21 cellular contexts compared by ENCODE assay signal in genomic region chr9:114722937-114723620, GRCh38. TPM values are rescaled to one million over a fixed set of nuclear protein-coding genes. Genes with fewer than 3 reads are reported as not detected.
DNase-seq lines count a peak whose midpoint lies in the region; ATAC-seq, FAIRE-seq and TF ChIP-seq lines count a peak whose summit lies in the region.
"Had no signal": no experiment of that assay in that cellular context is flagged by ENCODE, and none has a peak within 500 bp of the region (broad histone marks: within the 10 kb centered on the region; RNA-seq: fewer than 3 reads in every experiment).

No MANE protein-coding gene starts in this region.

- intact Hi-C loops in colonic mucosa (cut with DNase I) = no loop called here

- no peaks in the 10 kb centered on the region for H3K36me3 ChIP-seq in GM23248 (ENCODE audit: low read depth)
- no peaks in the 10 kb centered on the region for H3K36me3 ChIP-seq in astrocyte (ENCODE audit: insufficient read depth, low read length)
- no peaks in the 10 kb centered on the region for H3K36me3 ChIP-seq in osteoblast (ENCODE audit: insufficient read depth, low read length)
- no peaks in the 10 kb centered on the region for H3K36me3 ChIP-seq in colonic mucosa
- H3K36me3 ChIP-seq: SJCRH30 had no signal

- H3K4me1 Mint-ChIP-seq in astrocyte (ENCODE audit: low read depth, unreplicated experiment) = no peaks in the 10 kb centered on the region
- peaks cover 46% of the 10 kb centered on the region for H3K4me1 Mint-ChIP-seq in stimulated activated memory B cell treated with anti-CD40 and anti-IgM and Interleukin-4, amounts not matched to agents 10 μg/mL and 1 μg/mL and 100 μg/mL, for 72 hours

- no peak overlapping the region for H3K4me3 Mint-ChIP-seq in astrocyte (ENCODE audit: unreplicated experiment)
- no peak overlapping the region for H3K4me3 Mint-ChIP-seq in stimulated activated memory B cell treated with anti-CD40 and anti-IgM and Interleukin-4, amounts not matched to agents 10 μg/mL and 1 μg/mL and 100 μg/mL, for 72 hours
- H3K4me3 Mint-ChIP-seq: CD4-positive, CD25-positive, alpha-beta regulatory T cell had no signal

- H3K27me3 Mint-ChIP-seq in astrocyte (ENCODE audit: low read depth, unreplicated experiment) = peaks cover 30% of the 10 kb centered on the region
- H3K27me3 Mint-ChIP-seq in stimulated activated memory B cell treated with anti-CD40 and anti-IgM and Interleukin-4, amounts not matched to agents 10 μg/mL and 1 μg/mL and 100 μg/mL, for 72 hours = peaks cover 19% of the 10 kb centered on the region

- TF ChIP-seq CTCF in astrocyte (IDR thresholded peaks at IDR 0.05; ENCODE audit: insufficient read depth, low read depth, low read length) = no peak
- TF ChIP-seq CTCF in osteoblast (IDR thresholded peaks at IDR 0.05; ENCODE audit: extremely low read depth, low read depth, low read length) = no peak
- TF ChIP-seq CTCF in colonic mucosa (IDR thresholded peaks at IDR 0.05) = no peak

- no peaks in the 10 kb centered on the region for H3K9me2 ChIP-seq in GM23248 (ENCODE audit: insufficient read depth)

- peaks cover 35% of the 10 kb centered on the region for H3F3A ChIP-seq in GM23248 (ENCODE audit: insufficient read depth)

- no peak for FAIRE-seq in astrocyte (lab: Jason Lieb, UNC)
- no peak for FAIRE-seq in GM12891 (lab: Jason Lieb, UNC)
- FAIRE-seq: HTR-8/SVneo had no signal

- H3K36me3 Mint-ChIP-seq in astrocyte (ENCODE audit: low read depth, unreplicated experiment) = no peaks in the 10 kb centered on the region
- H3K36me3 Mint-ChIP-seq in stimulated activated memory B cell treated with anti-CD40 and anti-IgM and Interleukin-4, amounts not matched to agents 10 μg/mL and 1 μg/mL and 100 μg/mL, for 72 hours = peaks cover 7% of the 10 kb centered on the region

- H3K9me3 ChIP-seq in GM23248 (ENCODE audit: low read depth) = no peaks in the 10 kb centered on the region
- H3K9me3 ChIP-seq in astrocyte (ENCODE audit: insufficient read depth, low read depth, low read length) = no peaks in the 10 kb centered on the region
- no peaks in the 10 kb centered on the region for H3K9me3 ChIP-seq in osteoblast (ENCODE audit: low read depth, low read length)
- H3K9me3 ChIP-seq in colonic mucosa = no peaks in the 10 kb centered on the region
- H3K9me3 ChIP-seq: Caco-2, SJCRH30 had no signal

- H3K79me2 ChIP-seq in GM23248 (ENCODE audit: insufficient read depth) (no peaks in the 10 kb centered on the region), astrocyte (ENCODE audit: insufficient read depth, low read length) (no peaks in the 10 kb centered on the region), osteoblast (ENCODE audit: insufficient read depth, low read length) (no peaks in the 10 kb centered on the region)

- in situ Hi-C loops in GM23248 (cut with MboI) = no loop called here

- H3K27me3 ChIP-seq in GM23248 (replicated peaks; ENCODE audit: insufficient read depth) (no peaks in the 10 kb centered on the region; the same call in 1 of the 2 replicates), astrocyte (ENCODE audit: insufficient read depth, low read length) (no peaks in the 10 kb centered on the region), osteoblast (ENCODE audit: insufficient read depth, low read length) (peaks cover 4% of the 10 kb centered on the region), colonic mucosa (no peaks in the 10 kb centered on the region)

- no peak for ATAC-seq in stimulated activated memory B cell treated with anti-CD40 and anti-IgM and Interleukin-4, amounts not matched to agents 10 μg/mL and 1 μg/mL and 100 μg/mL, for 72 hours

- H3K9ac ChIP-seq in GM23248 (no peak overlapping the region), astrocyte (ENCODE audit: low read length) (no peak overlapping the region), colonic mucosa (ENCODE audit: low read depth in 2 of 2, low read length in 2 of 2) (no peak overlapping the region)

- peak overlapping the region; percentile 46; the same call in 1 of the 2 replicates for H3K27ac ChIP-seq in GM23248
- peak overlapping the region; percentile 34 for H3K27ac ChIP-seq in astrocyte (ENCODE audit: low read depth, low read length)
- peak overlapping the region; percentile 69 for H3K27ac ChIP-seq in osteoblast (ENCODE audit: low read depth, low read length)
- no peak overlapping the region for H3K27ac ChIP-seq in colonic mucosa
- H3K27ac ChIP-seq: HL-60, SJCRH30 had no signal

- H2AFZ ChIP-seq in GM23248 (no peak overlapping the region), astrocyte (ENCODE audit: low read depth, low read length) (no peak overlapping the region), osteoblast (ENCODE audit: low read length) (no peak overlapping the region)

- H3K4me3 ChIP-seq in GM23248 = no peak overlapping the region
- no peak overlapping the region for H3K4me3 ChIP-seq in astrocyte (ENCODE audit: insufficient read depth, low read depth, low read length)
- no peak overlapping the region for H3K4me3 ChIP-seq in osteoblast (ENCODE audit: insufficient read depth, low read length)
- H3K4me3 ChIP-seq in colonic mucosa = no peak overlapping the region
- H3K4me3 ChIP-seq: SJCRH30 had no signal

- H3K9me3 Mint-ChIP-seq in astrocyte (ENCODE audit: unreplicated experiment) = peaks cover 1% of the 10 kb centered on the region
- peaks cover 3% of the 10 kb centered on the region for H3K9me3 Mint-ChIP-seq in stimulated activated memory B cell treated with anti-CD40 and anti-IgM and Interleukin-4, amounts not matched to agents 10 μg/mL and 1 μg/mL and 100 μg/mL, for 72 hours

- TF ChIP-seq POLR2A in GM12891 (IDR thresholded peaks at IDR 0.05; ENCODE audit: low read depth, low read length) = no peak

- H3K4me2 ChIP-seq in GM23248 (ENCODE audit: unreplicated experiment) = peak overlapping the region; percentile 52
- H3K4me2 ChIP-seq in astrocyte (ENCODE audit: low read length) = no peak overlapping the region
- peak overlapping the region; percentile 21 for H3K4me2 ChIP-seq in osteoblast (ENCODE audit: insufficient read depth, low read length)

- peaks cover 24% of the 10 kb centered on the region for H3K4me1 ChIP-seq in GM23248 (ENCODE audit: insufficient read depth)
- peaks cover 16% of the 10 kb centered on the region for H3K4me1 ChIP-seq in astrocyte (ENCODE audit: insufficient read depth, low read length)
- peaks cover 33% of the 10 kb centered on the region for H3K4me1 ChIP-seq in osteoblast (ENCODE audit: insufficient read depth, low read length)
- H3K4me1 ChIP-seq in colonic mucosa = no peaks in the 10 kb centered on the region
- H3K4me1 ChIP-seq: SJCRH30 had no signal

- DNase-seq in NCI-H524 (lab: John Stamatoyannopoulos, UW) (peak; percentile 19 to 41), NCI-H524 treated with DMSO at 0.1 percent for 48 hours (lab: John Stamatoyannopoulos, UW) (no peak), GM23248 (peak; percentile 20), astrocyte (ENCODE audit: low read depth) (no peak), osteoblast (ENCODE audit: insufficient read length, low spot score, missing footprints) (no peak), GM12891 (ENCODE audit: insufficient read length, low spot score) (no peak), colonic mucosa (no peak)
- DNase-seq: AML-193; Caco-2; CD4-positive, CD25-positive, alpha-beta regulatory T cell; H7; NCI-H1105 treated with DMSO at 0.1 percent for 48 hours; NCI-H1694 treated with DMSO at 0.1 percent for 48 hours; RPMI8226; SJCRH30; SW 1271 had no signal

- 78 to 81% methylated on average over 7 of the region's 7 CpGs for WGBS in GM23248 (ENCODE audit: low coverage in 1 of 2, low lambda C conversion rate in 2 of 2, missing lambda C conversion rate in 2 of 2), 2 experiments

- H3K27ac Mint-ChIP-seq in astrocyte (ENCODE audit: unreplicated experiment) = no peak overlapping the region
- H3K27ac Mint-ChIP-seq in stimulated activated memory B cell treated with anti-CD40 and anti-IgM and Interleukin-4, amounts not matched to agents 10 μg/mL and 1 μg/mL and 100 μg/mL, for 72 hours = no peak overlapping the region

- H4K20me1 ChIP-seq in GM23248 (ENCODE audit: insufficient read depth) = no peaks in the 10 kb centered on the region
- no peaks in the 10 kb centered on the region for H4K20me1 ChIP-seq in astrocyte (ENCODE audit: insufficient read depth, low read length)
- H4K20me1 ChIP-seq in osteoblast (ENCODE audit: insufficient read depth, low read length) = no peaks in the 10 kb centered on the region

TF ChIP-seq in GM12891, 5 proteins besides CTCF, POLR2A, EP300 and RAD21:
- TF ChIP-seq POU2F2 (IDR thresholded peaks at IDR 0.05; ENCODE audit: low read depth, low read length) = no peak
- no peak for TF ChIP-seq POLR2AphosphoS5 (IDR thresholded peaks at IDR 0.05; ENCODE audit: low read depth, low read length)
- no peak for TF ChIP-seq TAF1 (IDR thresholded peaks at IDR 0.05; ENCODE audit: low read depth, low read length)
- no peak for TF ChIP-seq PAX5 (IDR thresholded peaks at IDR 0.05; ENCODE audit: insufficient read depth, low read length, severe bottlenecking)
- TF ChIP-seq SPI1 (IDR thresholded peaks at IDR 0.05; ENCODE audit: low read depth, low read length) = no peak
TF ChIP-seq in GM12891: peak in this region for 0.

RNA-seq across cellular contexts. Expression of gene TEX48, which starts 41.1 kb away (rescaled TPM):
- total RNA-seq in GM23248 (2014; rRNA removed; shearing (Covaris generic)) = not detected in 2 replicates
- polyA plus RNA-seq in GM23248 (2016; fragmentation: Nextera tagmentation; extraction: Ambion mirVana) = not detected in 2 replicates
- total RNA-seq in astrocyte = not detected in 2 replicates
- not detected in 2 replicates for total RNA-seq in osteoblast
- not detected for polyA plus RNA-seq in GM12891 (2012; ENCODE audit: low read depth, missing spikeins)
- not detected for total RNA-seq in colonic mucosa
- total RNA-seq: A673; Caco-2; CD4-positive, CD25-positive, alpha-beta regulatory T cell; H7; OCI-LY7; SJCRH30 had no signal
- polyA plus RNA-seq: CD4-positive, CD25-positive, alpha-beta regulatory T cell had no signal

Comparison
In these comparisons a context has a peak if more than half of its experiments do, and no peak if none do; other contexts are left out.
1. DNase-seq: peak in NCI-H524 (2 of 2) and GM23248 (single experiment); none in NCI-H524 treated with DMSO at 0.1 percent for 48 hours (single experiment), astrocyte (single experiment), osteoblast (single experiment), GM12891 (single experiment) and colonic mucosa (single experiment).